In genomic region chr2:144514731-144515424, GRCh38 we compare ENCODE assay signal across 8 cellular contexts. TPM values are rescaled to one million over a fixed set of nuclear protein-coding genes. Genes with fewer than 3 reads are reported as not detected.
DNase-seq lines count a peak whose midpoint lies in the region; ATAC-seq and TF ChIP-seq lines count a peak whose summit lies in the region.

No MANE protein-coding gene starts in this region.

- TF ChIP-seq CTCF in BE2C (IDR thresholded peaks at IDR 0.05; ENCODE audit: low read depth, low read length) (no peak), fibroblast of mammary gland (conservative IDR thresholded peaks at IDR 0.05; ENCODE audit: control insufficient read depth, insufficient read depth, low read depth, low read length) (no peak), osteocyte (IDR thresholded peaks at IDR 0.05) (no peak)

- H3K9me3 ChIP-seq in BE2C (no peaks in the 10 kb centered on the region), SK-N-MC (ENCODE audit: low read depth, low read length) (no peaks in the 10 kb centered on the region)

- no peaks in the 10 kb centered on the region for H3K36me3 ChIP-seq in BE2C
- peaks cover 58% of the 10 kb centered on the region for H3K36me3 ChIP-seq in SK-N-MC (ENCODE audit: insufficient read depth, low read length)

- peak overlapping the region; percentile 98 for H3K27ac Mint-ChIP-seq in osteocyte (ENCODE audit: unreplicated experiment)

- H3K4me3 ChIP-seq in BE2C (ENCODE audit: low read depth, low read length): peak overlapping the region; percentile 75
- H3K4me3 ChIP-seq in SK-N-MC: peak overlapping the region; percentile 92
- H3K4me3 ChIP-seq in fibroblast of mammary gland (ENCODE audit: control insufficient read depth, low read depth, low read length): peak overlapping the region; percentile 75

- DNase-seq in BE2C (no peak), SK-N-MC (ENCODE audit: low read depth, low spot score) (no peak), fibroblast of mammary gland (ENCODE audit: low read depth) (no peak), osteocyte (ENCODE audit: extremely low spot score, unreplicated experiment) (no peak), NCI-H2171 treated with DMSO at 0.1 percent for 48 hours (lab: John Stamatoyannopoulos, UW) (no peak)

- no peaks in the 10 kb centered on the region for H3K27me3 ChIP-seq in BE2C

- peak overlapping the region; percentile 80 for H3K4me3 Mint-ChIP-seq in osteocyte (ENCODE audit: unreplicated experiment)

- peak overlapping the region; percentile 96 for H3K9ac ChIP-seq in SK-N-MC (ENCODE audit: insufficient read length)

- H3K9me3 Mint-ChIP-seq in osteocyte (ENCODE audit: unreplicated experiment): no peaks in the 10 kb centered on the region

- H3K36me3 Mint-ChIP-seq in osteocyte (ENCODE audit: unreplicated experiment): peaks cover 8% of the 10 kb centered on the region

- H3K27ac ChIP-seq in SK-N-MC: peak overlapping the region; percentile 99

- no peak for ATAC-seq in activated CD4-positive, CD25-positive, alpha-beta regulatory T cell treated with anti-CD3 and anti-CD28 coated beads, Interleukin-2, amount 50 U/mL, for 24 hours
- ATAC-seq in HG03378 (IDR thresholded peaks at IDR 0.05; ENCODE audit: unreplicated experiment) (no peak), GM19467 (IDR thresholded peaks at IDR 0.05; ENCODE audit: unreplicated experiment) (no peak)

- H3K27me3 Mint-ChIP-seq in osteocyte (ENCODE audit: unreplicated experiment): no peaks in the 10 kb centered on the region

- peaks cover 3% of the 10 kb centered on the region; the same call in 1 of the 2 replicates for H3K4me1 ChIP-seq in BE2C

- peaks cover 56% of the 10 kb centered on the region for H3K4me1 Mint-ChIP-seq in osteocyte (ENCODE audit: unreplicated experiment)

RNA-seq across cellular contexts. Expression of gene ZEB2, which starts 5.0 kb away (rescaled TPM):
- polyA plus RNA-seq in BE2C (2012; ENCODE audit: insufficient read depth, insufficient read length, low read depth): 20.7 TPM
- total RNA-seq in osteocyte: 126 and 139 TPM in 2 replicates
